ENCODE assay signal across 9 cellular contexts in genomic region chr1:192609110-192610079, GRCh38. TPM values are rescaled to one million over a fixed set of nuclear protein-coding genes. Genes with fewer than 3 reads are reported as not detected.
DNase-seq lines count a peak whose midpoint lies in the region; ATAC-seq, FAIRE-seq and TF ChIP-seq lines count a peak whose summit lies in the region.
"Had no signal": no experiment of that assay in that cellular context is flagged by ENCODE, and none has a peak within 500 bp of the region (broad histone marks: within the 10 kb centered on the region; RNA-seq: fewer than 3 reads in every experiment).

No MANE protein-coding gene starts in this region.

- H3K4me1 Mint-ChIP-seq in osteocyte (ENCODE audit: unreplicated experiment) = no peaks in the 10 kb centered on the region

- no peaks in the 10 kb centered on the region for H3K36me3 ChIP-seq in A673 (ENCODE audit: insufficient read depth, low read length, poor library complexity, severe bottlenecking)

- no peaks in the 10 kb centered on the region for H3K27me3 Mint-ChIP-seq in osteocyte (ENCODE audit: unreplicated experiment)

- POLR2A ChIA-PET in A673 (lab: Charles Lee; ENCODE audit: low non-redundant PET) = no interaction called here

- BruUV-seq in A673 (replicated peaks; lab: Mats Ljungman, UMichigan) = no TSS peak

- intact Hi-C loops in sciatic nerve (cut with DNase I) = loop anchor here (10.0 kb wide), 1 partner anchor 135 kb away; no protein-coding TSS in a partner anchor
- intact Hi-C loops in A673 (cut with micrococcal nuclease; ENCODE audit: unreplicated experiment) = loop anchor here (1.0 to 5.0 kb wide), 2 partner anchors 132 to 408 kb away; no protein-coding TSS in a partner anchor

- CTCF ChIA-PET in A673 (lab: Charles Lee) = no interaction called here

- no peak overlapping the region for H3K27ac ChIP-seq in A673 (ENCODE audit: low read depth, low read length, poor library complexity, severe bottlenecking)

- H3K27ac Mint-ChIP-seq in osteocyte (ENCODE audit: unreplicated experiment) = no peak overlapping the region

- peaks cover 34% of the 10 kb centered on the region for H3K4me1 ChIP-seq in A673 (ENCODE audit: insufficient read depth, low read length, poor library complexity, severe bottlenecking)

- H3K4me3 Mint-ChIP-seq in osteocyte (ENCODE audit: unreplicated experiment) = no peak overlapping the region

- no peaks in the 10 kb centered on the region for H3K36me3 Mint-ChIP-seq in osteocyte (ENCODE audit: unreplicated experiment)

- FAIRE-seq in GM19239 (lab: Jason Lieb, UNC) = peak; percentile 100
- FAIRE-seq in RCC 7860 (lab: Jason Lieb, UNC) = no peak

- H3K9me3 ChIP-seq in A673 (ENCODE audit: low read depth, low read length, poor library complexity, severe bottlenecking) = no peaks in the 10 kb centered on the region

- ATAC-seq in HG03175 (IDR thresholded peaks at IDR 0.05; ENCODE audit: unreplicated experiment) (peak; percentile 97), sciatic nerve (peak; percentile 88)

- DNase-seq in GM19239 (ENCODE audit: insufficient read length, low spot score) (peak; percentile 41), UCSD-AML1 (lab: John Stamatoyannopoulos, UW; ENCODE audit: unreplicated experiment) (peak; percentile 81), cerebellar cortex (ENCODE audit: low spot score) (peak; percentile 19), sciatic nerve (ENCODE audit: low spot score) (peak; percentile 69), A673 (ENCODE audit: low spot score) (no peak), RCC 7860 (ENCODE audit: low spot score) (no peak), osteocyte (ENCODE audit: extremely low spot score, unreplicated experiment) (no peak)

- no peaks in the 10 kb centered on the region for H3K9me3 Mint-ChIP-seq in osteocyte (ENCODE audit: unreplicated experiment)

- TF ChIP-seq CTCF in A673 (conservative IDR thresholded peaks at IDR 0.05; ENCODE audit: low read depth, low read length) = no peak
- TF ChIP-seq CTCF in osteocyte (IDR thresholded peaks at IDR 0.05) = no peak

- no peak overlapping the region for H3K4me3 ChIP-seq in A673 (ENCODE audit: low read depth, low read length, poor library complexity, severe bottlenecking)

- no peaks in the 10 kb centered on the region for H3K27me3 ChIP-seq in A673 (replicated peaks; ENCODE audit: insufficient read depth, low read depth, low read length, poor library complexity)

RNA-seq across cellular contexts. Expression of gene RGS13, which starts 26.6 kb away (rescaled TPM):
- total RNA-seq in sciatic nerve (0.22 TPM), A673 (2021) (0.09 TPM in 1 of 2 replicates, not detected in the other), osteocyte (not detected in 2 replicates)
- total RNA-seq: T-helper 2 cell treated with Interferon-gamma antibody and Interleukin-4, amounts not matched to agents 100 ng/mL and 5 ng/mL, for 36 hours had no signal

RNA-seq across cellular contexts. Expression of gene RGS1, which starts 33.8 kb away (rescaled TPM):
- total RNA-seq in sciatic nerve (137 TPM), A673 (2021) (0.28 TPM in 1 of 2 replicates, not detected in the other), osteocyte (not detected in 2 replicates)

Comparison
In these comparisons a context has a peak if more than half of its experiments do, and no peak if none do; other contexts are left out.
1. DNase-seq: peak in GM19239 (single experiment), UCSD-AML1 (single experiment), cerebellar cortex (single experiment) and sciatic nerve (single experiment); none in A673 (single experiment), RCC 7860 (single experiment) and osteocyte (single experiment).
2. RNA of gene RGS1, which starts 33.8 kb away (total RNA-seq): 137 TPM in sciatic nerve (single experiment); 0.28 TPM in A673 and not detected in osteocyte; every median in the first group is over 100 times any median in the second.